Comparison of ENCODE assay signal across 1 cellular context in the genomic region with DNA sequence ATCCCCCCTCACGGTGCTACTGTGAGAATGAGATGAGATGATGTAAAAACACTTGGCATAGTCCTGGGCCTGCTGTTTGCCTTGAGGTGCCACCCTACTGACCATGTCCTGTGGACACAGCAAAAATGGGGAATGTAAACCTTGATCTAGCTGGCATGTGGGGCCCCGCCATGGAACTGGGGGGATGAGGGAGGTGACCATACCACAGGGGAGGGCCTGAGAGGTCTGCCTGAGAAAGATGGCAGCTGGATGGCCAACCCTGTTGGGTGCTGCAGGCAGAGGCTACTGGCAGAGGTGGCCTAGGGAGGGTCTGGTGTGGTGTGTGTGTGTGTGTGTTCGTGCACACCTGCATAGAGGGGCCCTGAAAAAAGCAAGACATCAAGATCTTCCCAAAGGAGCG.
TF ChIP-seq lines count a peak whose summit lies in the region.

No MANE protein-coding gene starts in this region.

TF ChIP-seq in HepG2, 621 proteins besides CTCF, POLR2A, EP300 and RAD21 (continued from another document):
- TF ChIP-seq YY1 (IDR thresholded peaks at IDR 0.05; ENCODE audit: insufficient read depth, insufficient replicate concordance, low read depth, low read length): peak; percentile 57
- TF ChIP-seq, protein P1, sequence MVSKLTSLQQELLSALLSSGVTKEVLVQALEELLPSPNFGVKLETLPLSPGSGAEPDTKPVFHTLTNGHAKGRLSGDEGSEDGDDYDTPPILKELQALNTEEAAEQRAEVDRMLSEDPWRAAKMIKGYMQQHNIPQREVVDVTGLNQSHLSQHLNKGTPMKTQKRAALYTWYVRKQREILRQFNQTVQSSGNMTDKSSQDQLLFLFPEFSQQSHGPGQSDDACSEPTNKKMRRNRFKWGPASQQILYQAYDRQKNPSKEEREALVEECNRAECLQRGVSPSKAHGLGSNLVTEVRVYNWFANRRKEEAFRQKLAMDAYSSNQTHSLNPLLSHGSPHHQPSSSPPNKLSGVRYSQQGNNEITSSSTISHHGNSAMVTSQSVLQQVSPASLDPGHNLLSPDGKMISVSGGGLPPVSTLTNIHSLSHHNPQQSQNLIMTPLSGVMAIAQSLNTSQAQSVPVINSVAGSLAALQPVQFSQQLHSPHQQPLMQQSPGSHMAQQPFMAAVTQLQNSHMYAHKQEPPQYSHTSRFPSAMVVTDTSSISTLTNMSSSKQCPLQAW (CRISPR knock-in tag; IDR thresholded peaks at IDR 0.05): no peak
